In genomic region chr1:9852410-9853301, GRCh38 we compare ENCODE assay signal across 10 cellular contexts. TPM values are rescaled to one million over a fixed set of nuclear protein-coding genes. Genes with fewer than 3 reads are reported as not detected.
DNase-seq lines count a peak whose midpoint lies in the region; ATAC-seq and TF ChIP-seq lines count a peak whose summit lies in the region.
"Had no signal": no experiment of that assay in that cellular context is flagged by ENCODE, and none has a peak within 500 bp of the region (broad histone marks: within the 10 kb centered on the region; RNA-seq: fewer than 3 reads in every experiment).

No MANE protein-coding gene starts in this region.

- H3K36me3 Mint-ChIP-seq in endodermal cell (ENCODE audit: low read depth) (peaks cover 20% of the 10 kb centered on the region), mesothelial cell of epicardium (peaks cover 18% of the 10 kb centered on the region)
- peaks cover 12% of the 10 kb centered on the region for H3K36me3 Mint-ChIP-seq in CD8-positive, alpha-beta T cell

- H3K9me3 Mint-ChIP-seq in endodermal cell (peaks cover 3% of the 10 kb centered on the region), mesothelial cell of epicardium (peaks cover 4% of the 10 kb centered on the region)
- H3K9me3 Mint-ChIP-seq in CD8-positive, alpha-beta T cell = peaks cover 6% of the 10 kb centered on the region

- TF ChIP-seq CTCF in endodermal cell (conservative IDR thresholded peaks at IDR 0.05) (no peak), omental fat pad (IDR thresholded peaks at IDR 0.05) (no peak), mesothelial cell of epicardium (IDR thresholded peaks at IDR 0.05; ENCODE audit: unreplicated experiment) (no peak)
- no peak for TF ChIP-seq CTCF in CD8-positive, alpha-beta T cell (IDR thresholded peaks at IDR 0.05)

- H3K27me3 Mint-ChIP-seq in endodermal cell (ENCODE audit: insufficient read depth) = no peaks in the 10 kb centered on the region
- H3K27me3 Mint-ChIP-seq in CD8-positive, alpha-beta T cell (ENCODE audit: low read depth) = no peaks in the 10 kb centered on the region
- no peaks in the 10 kb centered on the region for H3K27me3 Mint-ChIP-seq in mesothelial cell of epicardium (ENCODE audit: low read depth)

- no peak overlapping the region for H3K27ac Mint-ChIP-seq in endodermal cell
- no peak overlapping the region for H3K27ac Mint-ChIP-seq in CD8-positive, alpha-beta T cell
- H3K27ac Mint-ChIP-seq in mesothelial cell of epicardium = no peak overlapping the region

- intact Hi-C loops in CD8-positive, alpha-beta T cell (cut with DNase I, micrococcal nuclease) = no loop called here

- H3K4me1 ChIP-seq in endodermal cell (ENCODE audit: control insufficient read depth, insufficient read depth, low read length) = peaks cover 5% of the 10 kb centered on the region
- H3K4me1 ChIP-seq in CD8-positive, alpha-beta T cell (ENCODE audit: insufficient read depth, low read length) = peaks cover 12% of the 10 kb centered on the region
- H3K4me1 ChIP-seq in HAP-1 = no peaks in the 10 kb centered on the region
- H3K4me1 ChIP-seq: sigmoid colon had no signal

- 87 to 92% methylated on average over 9 to 12 of the region's 12 CpGs for WGBS in endodermal cell (ENCODE audit: insufficient coverage in 1 of 2, insufficient read length in 1 of 2), 2 experiments

- in situ Hi-C loops in HAP-1 (cut with MboI; ENCODE audit: low sequenced_read_pairs) = no loop called here

- CTCF ChIA-PET in CD8-positive, alpha-beta T cell (lab: Charles Lee) = interaction anchor here (0.7 to 1.7 kb wide), 6 partner anchors 9 to 236 kb away, joined by 3 to 6 read pairs (median 4); no protein-coding TSS in a partner anchor

- ATAC-seq in omental fat pad (ENCODE audit: low FRiP score) = peak; percentile 84
- no peak for ATAC-seq in CD8-positive, alpha-beta T cell
- no peak for ATAC-seq in GM19397 (IDR thresholded peaks at IDR 0.05; ENCODE audit: unreplicated experiment)

- DNase-seq in ELR (ENCODE audit: low read depth) (peak; percentile 66), NCI-H524 treated with DMSO at 0.1 percent for 48 hours (lab: John Stamatoyannopoulos, UW) (peak; percentile 83), endodermal cell (peak; percentile 47), omental fat pad (ENCODE audit: low spot score) (no peak), mesothelial cell of epicardium (ENCODE audit: low spot score in 2 of 2, unreplicated experiment in 2 of 2) (no peak), HAP-1 (ENCODE audit: low spot score in 2 of 2) (no peak)
- DNase-seq in CD8-positive, alpha-beta T cell = no peak
- DNase-seq: activated CD8-positive, alpha-beta memory T cell treated with anti-CD3 and anti-CD28 coated beads, Interleukin-2, amount 50 U/mL, for 48 hours; sigmoid colon had no signal

- H3K36me3 ChIP-seq in endodermal cell (ENCODE audit: control insufficient read depth, insufficient read depth, low read length) = peaks cover 14% of the 10 kb centered on the region
- H3K36me3 ChIP-seq in CD8-positive, alpha-beta T cell (ENCODE audit: insufficient read depth, low read length) = no peaks in the 10 kb centered on the region
- H3K36me3 ChIP-seq in HAP-1 (replicated peaks) = peaks cover 4% of the 10 kb centered on the region; the same call in 1 of the 2 replicates
- H3K36me3 ChIP-seq: sigmoid colon had no signal

- H3K27ac ChIP-seq in endodermal cell (ENCODE audit: low read depth, low read length) = peak overlapping the region; percentile 32
- H3K27ac ChIP-seq in CD8-positive, alpha-beta T cell (ENCODE audit: low read depth, low read length) = no peak overlapping the region
- H3K27ac ChIP-seq: sigmoid colon had no signal

- POLR2A ChIA-PET in CD8-positive, alpha-beta T cell (lab: Charles Lee) = no interaction called here

- H3K4me1 Mint-ChIP-seq in endodermal cell (peaks cover 7% of the 10 kb centered on the region), mesothelial cell of epicardium (peaks cover 6% of the 10 kb centered on the region)
- H3K4me1 Mint-ChIP-seq in CD8-positive, alpha-beta T cell (ENCODE audit: low read depth) = peaks cover 7% of the 10 kb centered on the region

- H3K9me3 ChIP-seq in endodermal cell (ENCODE audit: control insufficient read depth, low read length) (peaks cover 20% of the 10 kb centered on the region), HAP-1 (peaks cover 4% of the 10 kb centered on the region)
- H3K9me3 ChIP-seq in CD8-positive, alpha-beta T cell (ENCODE audit: low read length) = no peaks in the 10 kb centered on the region
- H3K9me3 ChIP-seq: sigmoid colon had no signal

- H3K4me3 ChIP-seq in endodermal cell (ENCODE audit: low read length) (no peak overlapping the region), HAP-1 (no peak overlapping the region)
- no peak overlapping the region for H3K4me3 ChIP-seq in CD8-positive, alpha-beta T cell (ENCODE audit: low read depth, low read length)
- H3K4me3 ChIP-seq: sigmoid colon had no signal

- H3K4me3 Mint-ChIP-seq in endodermal cell (no peak overlapping the region), mesothelial cell of epicardium (no peak overlapping the region)
- H3K4me3 Mint-ChIP-seq in CD8-positive, alpha-beta T cell = no peak overlapping the region

- no peaks in the 10 kb centered on the region for H3K27me3 ChIP-seq in endodermal cell (ENCODE audit: control insufficient read depth, insufficient read depth, low read length, poor library complexity, severe bottlenecking)
- no peaks in the 10 kb centered on the region for H3K27me3 ChIP-seq in CD8-positive, alpha-beta T cell (ENCODE audit: insufficient read depth, low read length)
- H3K27me3 ChIP-seq in HAP-1 (ENCODE audit: low read depth) = no peaks in the 10 kb centered on the region
- H3K27me3 ChIP-seq: sigmoid colon had no signal

- H3K9ac ChIP-seq in endodermal cell (ENCODE audit: extremely low read depth, low read length, poor library complexity, severe bottlenecking) = no peak overlapping the region

RNA-seq across cellular contexts. Expression of gene CLSTN1, which starts 28.9 kb away (rescaled TPM):
- total RNA-seq in endodermal cell = 100 to 1,000 TPM in 1 of 2 donors, 10 to 100 TPM in 1; 96.6 to 116 TPM
- 119 TPM for polyA plus RNA-seq in endodermal cell (2013, experiment 1 of 2)
- 110 TPM for polyA plus RNA-seq in endodermal cell (2013, experiment 2 of 2)
- total RNA-seq in omental fat pad = 10 to 100 TPM; 28.3 to 41.0 (median 30.1) TPM
- total RNA-seq in CD8-positive, alpha-beta T cell = 10 to 100 TPM; 50.0 to 51.1 TPM
- 125 to 127 TPM (median 127 TPM) in 3 replicates for total RNA-seq in mesothelial cell of epicardium

RNA-seq across cellular contexts. Expression of gene CTNNBIP1, which starts 57.4 kb away (rescaled TPM):
- total RNA-seq in endodermal cell (10 to 100 TPM; 65.0 to 69.5 TPM), omental fat pad (10 to 100 TPM; 13.3 to 42.6 (median 15.7) TPM), mesothelial cell of epicardium (49.7 to 52.6 TPM (median 51.5 TPM) in 3 replicates)
- polyA plus RNA-seq in endodermal cell (2013, experiment 1 of 2) = 64.0 TPM
- 59.8 TPM for polyA plus RNA-seq in endodermal cell (2013, experiment 2 of 2)
- total RNA-seq in CD8-positive, alpha-beta T cell = 1 to 10 TPM; 6.3 to 7.7 TPM

Comparison
In these comparisons a context has a peak if more than half of its experiments do, and no peak if none do; other contexts are left out.
1. DNase-seq: peak in ELR (single experiment), NCI-H524 treated with DMSO at 0.1 percent for 48 hours (single experiment) and endodermal cell (single experiment); none in omental fat pad (single experiment), CD8-positive, alpha-beta T cell (0 of 7), mesothelial cell of epicardium (0 of 2) and HAP-1 (0 of 2).